ENCODE assay signal across 6 cellular contexts in genomic region chr10:12071441-12071840, GRCh38. TPM values are rescaled to one million over a fixed set of nuclear protein-coding genes. Genes with fewer than 3 reads are reported as not detected.
DNase-seq lines count a peak whose midpoint lies in the region; ATAC-seq, FAIRE-seq and TF ChIP-seq lines count a peak whose summit lies in the region.
"Not testable (repeated sequence)": the region's sequence is repeated elsewhere in the genome, so short reads cannot be mapped to it uniquely, and the experiment has no call there.

No MANE protein-coding gene starts in this region.

- H3K36me3 Mint-ChIP-seq in neural progenitor cell = not testable (repeated sequence)

- dilution Hi-C loops in endothelial cell of umbilical vein (cut with MboI; ENCODE audit: extremely low pct_ligation_motif_present, low sequenced_read_pairs) = not testable (repeated sequence)

- SMC1A ChIA-PET in GM12878 (lab: Charles Lee; ENCODE audit: uncharacterized antibody, unreplicated experiment) = interaction anchor here (0.6 to 6.0 kb wide), 5 partner anchors 9 to 28 kb away, joined by 3 to 64 read pairs (median 31); partner anchors contain the start of gene UPF2

- in situ Hi-C loops in GM12878 (cut with MboI) = not testable (repeated sequence)

- H3K36me3 ChIP-seq in HCT116 (ENCODE audit: control insufficient read depth in 1 of 2, insufficient read depth in 2 of 2, low read length in 2 of 2); OCI-LY7 (ENCODE audit: insufficient read depth, low read length); GM12878 (ENCODE audit: control insufficient read depth in 2 of 2, insufficient read depth in 2 of 2, low read length in 1 of 2); endothelial cell of umbilical vein (ENCODE audit: control insufficient read depth in 2 of 2, extremely low read depth in 1 of 2, insufficient read depth in 2 of 2, low read length in 2 of 2); right lobe of liver; neural progenitor cell: not testable (repeated sequence)

- RAD21 ChIA-PET in HCT116 (lab: Charles Lee; ENCODE audit: low non-redundant PET in 1 of 2, low total read pairs in 2 of 2, uncharacterized antibody in 2 of 2, unreplicated experiment in 2 of 2) = not testable (repeated sequence)
- RAD21 ChIA-PET in GM12878 (lab: Charles Lee; ENCODE audit: unreplicated experiment) = interaction anchor here (1.1 to 4.7 kb wide), 2 partner anchors 29 to 51 kb away, joined by 4 to 40 read pairs; partner anchors contain the start of gene UPF2

- not testable (repeated sequence) for FAIRE-seq in GM12878 (lab: Jason Lieb, UNC)
- peak; percentile 50 for FAIRE-seq in endothelial cell of umbilical vein (lab: Jason Lieb, UNC)

- intact Hi-C loops in HCT116 (cut with micrococcal nuclease); GM12878 (cut with micrococcal nuclease; ENCODE audit: unreplicated experiment); endothelial cell of umbilical vein (cut with micrococcal nuclease); right lobe of liver (cut with DNase I): not testable (repeated sequence)
- intact Hi-C loops in OCI-LY7 (cut with micrococcal nuclease; ENCODE audit: unreplicated experiment) = loop anchor here (10.0 kb wide), 1 partner anchor 123 kb away; the partner anchor contains the start of genes CDC123 and NUDT5

- not testable (repeated sequence) for H3K27ac Mint-ChIP-seq in neural progenitor cell

- not testable (repeated sequence) for H3K27me3 Mint-ChIP-seq in neural progenitor cell (ENCODE audit: insufficient read depth, low read depth)

- not testable (repeated sequence) for H2AFZ ChIP-seq in HCT116 (ENCODE audit: low read depth, low read length, poor library complexity, severe bottlenecking); OCI-LY7 (ENCODE audit: low read length); GM12878 (ENCODE audit: control insufficient read depth, low read depth, low read length); endothelial cell of umbilical vein (ENCODE audit: low read depth, low read length); neural progenitor cell (replicated peaks)

- H3K27me3 ChIP-seq in HCT116 (ENCODE audit: insufficient read depth, low read length); GM12878 (replicated peaks in 1 of 2; ENCODE audit: control insufficient read depth in 2 of 2, insufficient read depth in 2 of 2, low read length in 1 of 2); endothelial cell of umbilical vein (ENCODE audit: control insufficient read depth in 2 of 2, insufficient read depth in 2 of 2, low read length in 2 of 2); right lobe of liver; neural progenitor cell: not testable (repeated sequence)

- not testable (repeated sequence) for TF ChIP-seq RAD21 in HCT116 (IDR thresholded peaks at IDR 0.05; ENCODE audit: low read depth); GM12878 (IDR thresholded peaks at IDR 0.05; ENCODE audit: insufficient read depth, low read depth, low read length)

- DNase-seq in HCT116 (ENCODE audit: low read depth, low spot score); OCI-LY7 (ENCODE audit: low spot score); GM12878 (ENCODE audit: low read depth, low spot score); endothelial cell of umbilical vein (ENCODE audit: low read depth, low spot score); right lobe of liver; neural progenitor cell (ENCODE audit: low spot score): not testable (repeated sequence)

- not testable (repeated sequence) for H3K9me1 ChIP-seq in endothelial cell of umbilical vein (replicated peaks; ENCODE audit: control insufficient read depth, extremely low read depth, insufficient read depth, low read length)

- TF ChIP-seq EP300 in GM12878 (IDR thresholded peaks at IDR 0.05; ENCODE audit: borderline replicate concordance in 1 of 2, control insufficient read depth in 1 of 2, low read depth in 2 of 2, low read length in 2 of 2) = not testable (repeated sequence)

- not testable (repeated sequence) for H3K9me3 Mint-ChIP-seq in neural progenitor cell

- not testable (repeated sequence) for H3K4me3 ChIP-seq in HCT116 (replicated peaks in 1 of 2; ENCODE audit: low read depth in 1 of 2, low read length in 2 of 2); OCI-LY7 (ENCODE audit: low read depth, low read length, poor library complexity, severe bottlenecking); GM12878; endothelial cell of umbilical vein (replicated peaks in 1 of 3; ENCODE audit: insufficient read depth in 1 of 3, low read depth in 1 of 3, low read length in 3 of 3); neural progenitor cell
- peak overlapping the region in 2 of 3 donors; percentile 4 to 99 for H3K4me3 ChIP-seq in right lobe of liver

- peaks cover 13% of the 10 kb centered on the region for H3K4me1 Mint-ChIP-seq in neural progenitor cell

- ATAC-seq in HCT116, GM12878: not testable (repeated sequence)
- ATAC-seq in right lobe of liver = peak in 2 of 4 donors; percentile 2 to 3

- peak overlapping the region; percentile 30 for H3K4me3 Mint-ChIP-seq in neural progenitor cell

- H3K9me3 ChIP-seq in HCT116 (ENCODE audit: control insufficient read depth in 1 of 2, insufficient read depth in 1 of 2, low read depth in 1 of 2, low read length in 2 of 2); OCI-LY7 (ENCODE audit: low read length); GM12878 (replicated peaks; ENCODE audit: control insufficient read depth, insufficient read depth, low read length); endothelial cell of umbilical vein (replicated peaks; ENCODE audit: control insufficient read depth, insufficient read depth, low read length); right lobe of liver; neural progenitor cell (ENCODE audit: low read depth): not testable (repeated sequence)

- CTCF ChIA-PET in HCT116 (lab: Charles Lee); OCI-LY7 (lab: Charles Lee; ENCODE audit: unreplicated experiment); endothelial cell of umbilical vein (lab: Charles Lee): not testable (repeated sequence)
- CTCF ChIA-PET in GM12878 (lab: Yijun Ruan, JAX) = interaction anchor here (1.9 to 2.5 kb wide), 2 partner anchors 21 to 30 kb away, joined by 5 to 8 read pairs; no protein-coding TSS in a partner anchor

- POLR2A ChIA-PET in HCT116 (lab: Charles Lee); endothelial cell of umbilical vein (lab: Charles Lee): not testable (repeated sequence)
- POLR2A ChIA-PET in OCI-LY7 (lab: Charles Lee) = interaction anchor here (1.7 kb wide), 1 partner anchor 29 kb away, joined by 7 read pairs; the partner anchor contains the start of gene UPF2
- POLR2A ChIA-PET in GM12878 (lab: Charles Lee) = interaction anchor here (1.2 to 4.3 kb wide), 2 partner anchors 29 to 57 kb away, joined by 3 to 35 read pairs; partner anchors contain the start of gene UPF2

- not testable (repeated sequence) for BruUV-seq in HCT116 (replicated peaks; lab: Mats Ljungman, UMichigan); OCI-LY7 (replicated peaks; lab: Mats Ljungman, UMichigan); GM12878 (replicated peaks; lab: Mats Ljungman, UMichigan); endothelial cell of umbilical vein (replicated peaks; lab: Mats Ljungman, UMichigan)

- TF ChIP-seq POLR2A in HCT116 (IDR thresholded peaks at IDR 0.05; ENCODE audit: borderline replicate concordance, extremely low read depth, insufficient read depth, insufficient read length); GM12878 (IDR thresholded peaks at IDR 0.05; ENCODE audit: low read depth, low read length); endothelial cell of umbilical vein (IDR thresholded peaks at IDR 0.05; ENCODE audit: low read depth, low read length); right lobe of liver (IDR thresholded peaks at IDR 0.05): not testable (repeated sequence)

- H3K9ac ChIP-seq in HCT116 (ENCODE audit: low read length); GM12878 (ENCODE audit: control insufficient read depth, insufficient read depth, low read length); endothelial cell of umbilical vein (replicated peaks; ENCODE audit: extremely low read depth, insufficient read depth, low read length); neural progenitor cell: not testable (repeated sequence)

- peaks cover 15 to 41% of the 10 kb centered on the region in 2 experiments for H3K4me1 ChIP-seq in HCT116 (ENCODE audit: control insufficient read depth in 1 of 2, insufficient read depth in 2 of 2, low read length in 2 of 2)
- peaks cover 72% of the 10 kb centered on the region for H3K4me1 ChIP-seq in OCI-LY7 (ENCODE audit: insufficient read depth, low read length, poor library complexity, severe bottlenecking)
- H3K4me1 ChIP-seq in GM12878 (ENCODE audit: control insufficient read depth, insufficient read depth, low read length) = peaks cover 30% of the 10 kb centered on the region
- not testable (repeated sequence) for H3K4me1 ChIP-seq in endothelial cell of umbilical vein (ENCODE audit: control insufficient read depth, extremely low read depth, insufficient read depth, low read length); neural progenitor cell
- peaks cover 0 to 22% (median 8%) of the 10 kb centered on the region in 4 donors for H3K4me1 ChIP-seq in right lobe of liver

- H3K9me2 ChIP-seq in HCT116 (ENCODE audit: insufficient read depth); OCI-LY7 (ENCODE audit: insufficient read depth, low read length): not testable (repeated sequence)

- 96% methylated on average over 15 of the region's 15 CpGs for WGBS in GM12878 (ENCODE audit: insufficient coverage, insufficient replicate concordance, low lambda C conversion rate, missing lambda C conversion rate)
- WGBS in right lobe of liver (ENCODE audit: insufficient coverage, low coverage, low lambda C conversion rate, missing lambda C conversion rate) = 29% methylated on average over 13 of the region's 15 CpGs

- H3K4me2 ChIP-seq in HCT116 (ENCODE audit: low read length) = peak overlapping the region; percentile 57
- H3K4me2 ChIP-seq in OCI-LY7 (ENCODE audit: low read length) = peak overlapping the region; percentile 88; the same call in 1 of the 2 replicates
- H3K4me2 ChIP-seq in GM12878 (ENCODE audit: control insufficient read depth, insufficient read depth) = peak overlapping the region; percentile 86
- H3K4me2 ChIP-seq in endothelial cell of umbilical vein (ENCODE audit: insufficient read depth, low read length) = peak overlapping the region; percentile 21
- not testable (repeated sequence) for H3K4me2 ChIP-seq in neural progenitor cell

- H4K20me1 ChIP-seq in HCT116 (ENCODE audit: insufficient read depth); OCI-LY7 (ENCODE audit: insufficient read depth, low read length); GM12878 (ENCODE audit: control insufficient read depth, insufficient read depth); endothelial cell of umbilical vein (replicated peaks; ENCODE audit: control insufficient read depth, extremely low read depth, insufficient read depth, low read length); neural progenitor cell (ENCODE audit: low read depth): not testable (repeated sequence)

- not testable (repeated sequence) for TF ChIP-seq CTCF in HCT116 (IDR thresholded peaks at IDR 0.05 in 2 of 3, conservative IDR thresholded peaks at IDR 0.05 in 1 of 3; ENCODE audit: borderline replicate concordance in 1 of 3, insufficient read depth in 1 of 3, low read depth in 2 of 3, low read length in 2 of 3); OCI-LY7 (conservative IDR thresholded peaks at IDR 0.05; ENCODE audit: low read length); GM12878 (IDR thresholded peaks at IDR 0.05 in 2 of 3, conservative IDR thresholded peaks at IDR 0.05 in 1 of 3; ENCODE audit: control insufficient read depth in 2 of 3, extremely low read depth in 1 of 3, insufficient read depth in 1 of 3, low read depth in 3 of 3, low read length in 3 of 3); endothelial cell of umbilical vein (IDR thresholded peaks at IDR 0.05; ENCODE audit: extremely low read depth in 1 of 2, insufficient read depth in 1 of 2, low read depth in 1 of 2, low read length in 2 of 2); right lobe of liver (IDR thresholded peaks at IDR 0.05); neural progenitor cell (IDR thresholded peaks at IDR 0.05)

- peaks cover 12% of the 10 kb centered on the region for H3K79me2 ChIP-seq in HCT116 (ENCODE audit: insufficient read depth, low read length)
- H3K79me2 ChIP-seq in OCI-LY7 (ENCODE audit: insufficient read depth, low read depth, low read length) = peaks cover 62% of the 10 kb centered on the region
- H3K79me2 ChIP-seq in GM12878 (ENCODE audit: control insufficient read depth, insufficient read depth, low read length) = peaks cover 46% of the 10 kb centered on the region
- H3K79me2 ChIP-seq in endothelial cell of umbilical vein (ENCODE audit: control insufficient read depth, insufficient read depth, low read length) = not testable (repeated sequence)
- H3K79me2 ChIP-seq in neural progenitor cell (ENCODE audit: low read depth) = peaks cover 76% of the 10 kb centered on the region

- not testable (repeated sequence) for H3K27ac ChIP-seq in HCT116 (ENCODE audit: low read depth, low read length); GM12878 (ENCODE audit: control insufficient read depth, insufficient read depth); neural progenitor cell
- peak overlapping the region; percentile 11 for H3K27ac ChIP-seq in OCI-LY7 (ENCODE audit: low read depth, low read length, poor library complexity, severe bottlenecking)
- H3K27ac ChIP-seq in endothelial cell of umbilical vein (ENCODE audit: insufficient read depth, low read depth, low read length) = peak overlapping the region; percentile 32
- H3K27ac ChIP-seq in right lobe of liver = peak overlapping the region; percentile 68 to 99 (median 89)

- not testable (repeated sequence) for H3F3A ChIP-seq in neural progenitor cell (ENCODE audit: low read depth)

RNA-seq across cellular contexts. Expression of gene DHTKD1, which starts 2.7 kb away (rescaled TPM):
- total RNA-seq in HCT116 (2021; ENCODE audit: unreplicated experiment) (20.6 TPM), OCI-LY7 (2022) (71.4 and 81.9 TPM in 2 replicates), GM12878 (2014; rRNA removed) (23.7 and 27.0 TPM in 2 replicates), GM12878 (2014; rRNA removed; fragmentation: Illumina TruSeq; extraction: Trizol) (26.3 and 29.0 TPM in 2 replicates), GM12878 (2021) (33.9 and 35.0 TPM in 2 replicates), endothelial cell of umbilical vein (15.3 and 17.6 TPM in 2 replicates), right lobe of liver (100 to 1,000 TPM in 3 of 6 experiments, 10 to 100 TPM in 3; 65.8 to 166 (median 100) TPM), neural progenitor cell (ENCODE audit: low replicate concordance) (53.9 and 62.0 TPM in 2 replicates)
- polyA plus RNA-seq in HCT116 (2012) = 10.2 and 11.0 TPM in 2 replicates
- 46.5 and 53.1 TPM in 2 replicates for total RNA-seq in OCI-LY7 (2014; rRNA removed; shearing (Covaris generic))
- 62.0 and 80.8 TPM in 2 replicates for total RNA-seq in GM12878 (2013; cell fraction: nucleolus; rRNA removed)
- polyA plus RNA-seq in GM12878 (2011; ENCODE audit: low read depth) = 14.5 TPM
- polyA plus RNA-seq in GM12878 (2011; rRNA removed) (26.2 and 26.6 TPM in 2 replicates), GM12878 (2014; fragmentation: Illumina TruSeq; extraction: Trizol) (29.5 and 35.9 TPM in 2 replicates), GM12878 (2014; fragmentation: Nextera tagmentation; extraction: Ambion mirVana) (10 to 100 TPM; 11.3 to 12.0 TPM), GM12878 (2014; rRNA removed) (24.0 and 27.5 TPM in 2 replicates), GM12878 (2016; fragmentation: Nextera tagmentation; extraction: Ambion mirVana) (10 to 100 TPM; 28.8 to 31.9 TPM), endothelial cell of umbilical vein (18.3 and 22.9 TPM in 2 replicates)
- polyA plus RNA-seq in GM12878 (2011; cell fraction: cytosol; rRNA removed) = 24.4 and 40.2 TPM in 2 replicates
- 14.8 and 15.8 TPM in 2 replicates for polyA plus RNA-seq in GM12878 (2011; cell fraction: nucleus; rRNA removed)
- polyA plus RNA-seq in GM12878 (2012) = 14.8 and 20.4 TPM in 2 replicates
- 63.1 and 90.8 TPM in 2 replicates for polyA minus RNA-seq in GM12878 (2011; rRNA and poly(A)+ RNA removed)
- 22.9 and 26.3 TPM in 2 replicates for polyA minus RNA-seq in GM12878 (2011; cell fraction: cytosol; rRNA and poly(A)+ RNA removed)
- 18.8 and 20.7 TPM in 2 replicates for polyA minus RNA-seq in GM12878 (2011; cell fraction: nucleus; rRNA and poly(A)+ RNA removed)
- polyA plus RNA-seq in endothelial cell of umbilical vein (2011; cell fraction: cytosol; rRNA removed) = 9.6 and 10.7 TPM in 2 replicates
- polyA plus RNA-seq in endothelial cell of umbilical vein (2011; cell fraction: nucleus; rRNA removed) = 10.4 and 14.5 TPM in 2 replicates
- polyA plus RNA-seq in endothelial cell of umbilical vein (2012) = 9.6 and 11.9 TPM in 2 replicates
- polyA minus RNA-seq in endothelial cell of umbilical vein = 55.0 and 58.7 TPM in 2 replicates
- 41.9 TPM for polyA minus RNA-seq in endothelial cell of umbilical vein (2011; cell fraction: cytosol; rRNA and poly(A)+ RNA removed)
- 21.6 and 23.8 TPM in 2 replicates for polyA minus RNA-seq in endothelial cell of umbilical vein (2011; cell fraction: nucleus; rRNA and poly(A)+ RNA removed)

RNA-seq across cellular contexts. Expression of gene UPF2, which starts 28.8 kb away (rescaled TPM):
- total RNA-seq in HCT116 (2021; ENCODE audit: unreplicated experiment) (27.3 TPM), OCI-LY7 (2022) (44.6 and 46.8 TPM in 2 replicates), GM12878 (2014; rRNA removed) (21.0 and 25.0 TPM in 2 replicates), GM12878 (2014; rRNA removed; fragmentation: Illumina TruSeq; extraction: Trizol) (42.6 and 44.2 TPM in 2 replicates), GM12878 (2021) (27.6 and 30.6 TPM in 2 replicates), endothelial cell of umbilical vein (23.9 and 27.7 TPM in 2 replicates), right lobe of liver (10 to 100 TPM in 3 of 6 experiments, 1 to 10 TPM in 3; 8.7 to 12.6 (median 9.8) TPM), neural progenitor cell (ENCODE audit: low replicate concordance) (19.6 and 33.2 TPM in 2 replicates)
- 9.7 and 12.2 TPM in 2 replicates for polyA plus RNA-seq in HCT116 (2012)
- 24.8 and 28.0 TPM in 2 replicates for total RNA-seq in OCI-LY7 (2014; rRNA removed; shearing (Covaris generic))
- 60.0 and 61.3 TPM in 2 replicates for total RNA-seq in GM12878 (2013; cell fraction: nucleolus; rRNA removed)
- 14.9 TPM for polyA plus RNA-seq in GM12878 (2011; ENCODE audit: low read depth)
- polyA plus RNA-seq in GM12878 (2011; rRNA removed) (24.3 and 37.9 TPM in 2 replicates), GM12878 (2014; fragmentation: Illumina TruSeq; extraction: Trizol) (44.4 and 57.4 TPM in 2 replicates), GM12878 (2014; fragmentation: Nextera tagmentation; extraction: Ambion mirVana) (10 to 100 TPM; 21.2 to 22.2 TPM), GM12878 (2014; rRNA removed) (19.6 and 24.0 TPM in 2 replicates), GM12878 (2016; fragmentation: Nextera tagmentation; extraction: Ambion mirVana) (10 to 100 TPM; 34.2 to 34.6 TPM), endothelial cell of umbilical vein (3.3 and 4.8 TPM in 2 replicates)
- polyA plus RNA-seq in GM12878 (2011; cell fraction: cytosol; rRNA removed) = 9.4 TPM in 2 replicates
- polyA plus RNA-seq in GM12878 (2011; cell fraction: nucleus; rRNA removed) = 11.4 and 14.7 TPM in 2 replicates
- polyA plus RNA-seq in GM12878 (2012) = 21.4 and 22.2 TPM in 2 replicates
- 15.9 and 23.0 TPM in 2 replicates for polyA minus RNA-seq in GM12878 (2011; rRNA and poly(A)+ RNA removed)
- polyA minus RNA-seq in GM12878 (2011; cell fraction: cytosol; rRNA and poly(A)+ RNA removed) = 7.8 and 9.9 TPM in 2 replicates
- polyA minus RNA-seq in GM12878 (2011; cell fraction: nucleus; rRNA and poly(A)+ RNA removed) = 10.0 and 14.7 TPM in 2 replicates
- 8.8 TPM in 2 replicates for polyA plus RNA-seq in endothelial cell of umbilical vein (2011; cell fraction: cytosol; rRNA removed)
- 11.9 and 16.7 TPM in 2 replicates for polyA plus RNA-seq in endothelial cell of umbilical vein (2011; cell fraction: nucleus; rRNA removed)
- polyA plus RNA-seq in endothelial cell of umbilical vein (2012) = 16.2 and 21.5 TPM in 2 replicates
- 9.8 and 10.8 TPM in 2 replicates for polyA minus RNA-seq in endothelial cell of umbilical vein
- 7.5 TPM for polyA minus RNA-seq in endothelial cell of umbilical vein (2011; cell fraction: cytosol; rRNA and poly(A)+ RNA removed)
- polyA minus RNA-seq in endothelial cell of umbilical vein (2011; cell fraction: nucleus; rRNA and poly(A)+ RNA removed) = 12.5 and 15.4 TPM in 2 replicates

RNA-seq across cellular contexts. Expression of gene SEC61A2, which starts 58.0 kb away (rescaled TPM):
- total RNA-seq in HCT116 (2021; ENCODE audit: unreplicated experiment) = 10.0 TPM
- 2.5 and 4.7 TPM in 2 replicates for polyA plus RNA-seq in HCT116 (2012)
- total RNA-seq in OCI-LY7 (2014; rRNA removed; shearing (Covaris generic)) = 4.8 and 5.5 TPM in 2 replicates
- 13.8 and 15.1 TPM in 2 replicates for total RNA-seq in OCI-LY7 (2022)
- 66.3 and 66.9 TPM in 2 replicates for total RNA-seq in GM12878 (2013; cell fraction: nucleolus; rRNA removed)
- total RNA-seq in GM12878 (2014; rRNA removed) = 5.9 and 9.4 TPM in 2 replicates
- total RNA-seq in GM12878 (2014; rRNA removed; fragmentation: Illumina TruSeq; extraction: Trizol) = 7.2 and 7.4 TPM in 2 replicates
- 8.3 and 9.5 TPM in 2 replicates for total RNA-seq in GM12878 (2021)
- 8.2 TPM for polyA plus RNA-seq in GM12878 (2011; ENCODE audit: low read depth)
- 36.2 and 38.8 TPM in 2 replicates for polyA plus RNA-seq in GM12878 (2011; rRNA removed)
- polyA plus RNA-seq in GM12878 (2011; cell fraction: cytosol; rRNA removed) = 18.0 and 21.2 TPM in 2 replicates
- 75.0 and 83.6 TPM in 2 replicates for polyA plus RNA-seq in GM12878 (2011; cell fraction: nucleus; rRNA removed)
- 6.9 and 8.0 TPM in 2 replicates for polyA plus RNA-seq in GM12878 (2012)
- polyA plus RNA-seq in GM12878 (2014; fragmentation: Illumina TruSeq; extraction: Trizol) = 9.9 and 14.9 TPM in 2 replicates
- polyA plus RNA-seq in GM12878 (2014; fragmentation: Nextera tagmentation; extraction: Ambion mirVana) = 1 to 10 TPM; 3.0 to 3.7 TPM
- 11.5 and 13.5 TPM in 2 replicates for polyA plus RNA-seq in GM12878 (2014; rRNA removed)
- 1 to 10 TPM; 8.5 to 8.7 TPM for polyA plus RNA-seq in GM12878 (2016; fragmentation: Nextera tagmentation; extraction: Ambion mirVana)
- polyA minus RNA-seq in GM12878 (2011; rRNA and poly(A)+ RNA removed) = 18.1 and 18.5 TPM in 2 replicates
- 4.5 and 11.7 TPM in 2 replicates for polyA minus RNA-seq in GM12878 (2011; cell fraction: cytosol; rRNA and poly(A)+ RNA removed)
- 22.5 and 23.2 TPM in 2 replicates for polyA minus RNA-seq in GM12878 (2011; cell fraction: nucleus; rRNA and poly(A)+ RNA removed)
- total RNA-seq in endothelial cell of umbilical vein = 7.3 and 9.5 TPM in 2 replicates
- 7.2 and 7.5 TPM in 2 replicates for polyA plus RNA-seq in endothelial cell of umbilical vein
- polyA plus RNA-seq in endothelial cell of umbilical vein (2011; cell fraction: cytosol; rRNA removed) = 4.4 and 5.0 TPM in 2 replicates
- 24.3 and 27.9 TPM in 2 replicates for polyA plus RNA-seq in endothelial cell of umbilical vein (2011; cell fraction: nucleus; rRNA removed)
- polyA plus RNA-seq in endothelial cell of umbilical vein (2012) = 6.6 and 8.7 TPM in 2 replicates
- 8.5 and 15.0 TPM in 2 replicates for polyA minus RNA-seq in endothelial cell of umbilical vein
- 3.6 TPM for polyA minus RNA-seq in endothelial cell of umbilical vein (2011; cell fraction: cytosol; rRNA and poly(A)+ RNA removed)
- 12.2 and 19.4 TPM in 2 replicates for polyA minus RNA-seq in endothelial cell of umbilical vein (2011; cell fraction: nucleus; rRNA and poly(A)+ RNA removed)
- 1 to 10 TPM; 3.6 to 7.5 (median 6.5) TPM for total RNA-seq in right lobe of liver
- 39.1 and 39.6 TPM in 2 replicates for total RNA-seq in neural progenitor cell (ENCODE audit: low replicate concordance)
